21 cellular contexts compared by ENCODE assay signal in the genomic region with DNA sequence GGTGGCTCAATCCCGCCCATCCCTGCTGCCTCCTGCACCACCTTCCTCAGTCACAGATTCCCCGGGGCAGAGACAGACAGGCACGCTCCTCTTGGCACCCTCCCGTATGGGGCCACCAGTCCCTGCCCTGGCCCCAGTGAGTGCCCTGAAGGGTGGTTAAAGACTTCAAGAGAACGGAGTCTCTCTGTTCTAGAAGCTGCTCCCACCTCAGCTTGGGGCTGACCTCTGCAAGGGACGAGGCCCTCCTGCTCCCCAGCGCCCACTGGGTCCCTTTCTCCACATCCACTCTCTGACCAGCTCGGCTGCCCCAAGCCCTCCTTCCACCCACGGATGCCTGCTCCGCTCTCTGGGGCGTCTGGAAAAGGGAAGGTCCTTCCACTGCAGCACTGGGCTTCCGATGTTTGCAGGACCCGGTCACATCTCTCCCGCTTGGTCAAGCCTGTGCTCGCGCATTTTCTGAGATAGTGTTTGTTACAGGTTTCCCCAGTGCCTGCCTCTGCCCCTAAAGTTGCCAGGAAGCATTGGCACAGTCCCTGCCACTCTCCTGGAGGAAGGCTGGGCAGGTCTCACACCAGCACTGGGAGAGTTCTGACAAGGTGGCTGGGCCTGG.
"Had no signal": no experiment of that assay in that cellular context is flagged by ENCODE, and none has a peak within 500 bp of the region (broad histone marks: within the 10 kb centered on the region; RNA-seq: fewer than 3 reads in every experiment).

No MANE protein-coding gene starts in this region.

- DNase-seq: cortex of kidney; dorsolateral prefrontal cortex; effector CD8-positive, alpha-beta T cell; heart right ventricle; hypothalamus; kidney glomerular epithelial cell; mesendoderm; naive thymus-derived CD4-positive, alpha-beta T cell; nephron progenitor cell; stimulated activated CD4-positive, alpha-beta T cell treated with anti-CD3 and anti-CD28 coated beads, Interleukin-4, amount 100 ng/mL, for 1 hour; stimulated activated CD8-positive, alpha-beta memory T cell treated with anti-CD3 and anti-CD28 coated beads, Interleukin-4, amount 100 ng/mL, for 48 hours; stimulated activated naive B cell treated with anti-CD40 and anti-IgM and Interleukin-4, amounts not matched to agents 10 μg/mL and 1 μg/mL and 100 μg/mL, for 72 hours; trophoblast cell had no signal

- H3K36me3 ChIP-seq: heart right ventricle, neutrophil, right atrium auricular region had no signal

- H3K4me1 ChIP-seq: heart right ventricle, right atrium auricular region had no signal

- H3K4me3 ChIP-seq: dorsolateral prefrontal cortex, heart right ventricle, right atrium auricular region, smooth muscle cell had no signal

- H3K9me3 ChIP-seq: heart right ventricle, neutrophil, right atrium auricular region had no signal

- ATAC-seq: esophagus mucosa; naive thymus-derived CD4-positive, alpha-beta T cell; stimulated activated naive B cell treated with anti-CD40 and anti-IgM and Interleukin-4, amounts not matched to agents 10 μg/mL and 1 μg/mL and 100 μg/mL, for 72 hours had no signal

- H3K27ac ChIP-seq: dorsolateral prefrontal cortex, heart right ventricle, neutrophil, right atrium auricular region had no signal

- H3K27me3 ChIP-seq: right atrium auricular region had no signal

- FAIRE-seq: endometrium, frontal cortex, islet of Langerhans, urothelium cell line had no signal

- H3K4me2 ChIP-seq: smooth muscle cell had no signal
